ENCODE assay signal across 1 cellular context in the genomic region with DNA sequence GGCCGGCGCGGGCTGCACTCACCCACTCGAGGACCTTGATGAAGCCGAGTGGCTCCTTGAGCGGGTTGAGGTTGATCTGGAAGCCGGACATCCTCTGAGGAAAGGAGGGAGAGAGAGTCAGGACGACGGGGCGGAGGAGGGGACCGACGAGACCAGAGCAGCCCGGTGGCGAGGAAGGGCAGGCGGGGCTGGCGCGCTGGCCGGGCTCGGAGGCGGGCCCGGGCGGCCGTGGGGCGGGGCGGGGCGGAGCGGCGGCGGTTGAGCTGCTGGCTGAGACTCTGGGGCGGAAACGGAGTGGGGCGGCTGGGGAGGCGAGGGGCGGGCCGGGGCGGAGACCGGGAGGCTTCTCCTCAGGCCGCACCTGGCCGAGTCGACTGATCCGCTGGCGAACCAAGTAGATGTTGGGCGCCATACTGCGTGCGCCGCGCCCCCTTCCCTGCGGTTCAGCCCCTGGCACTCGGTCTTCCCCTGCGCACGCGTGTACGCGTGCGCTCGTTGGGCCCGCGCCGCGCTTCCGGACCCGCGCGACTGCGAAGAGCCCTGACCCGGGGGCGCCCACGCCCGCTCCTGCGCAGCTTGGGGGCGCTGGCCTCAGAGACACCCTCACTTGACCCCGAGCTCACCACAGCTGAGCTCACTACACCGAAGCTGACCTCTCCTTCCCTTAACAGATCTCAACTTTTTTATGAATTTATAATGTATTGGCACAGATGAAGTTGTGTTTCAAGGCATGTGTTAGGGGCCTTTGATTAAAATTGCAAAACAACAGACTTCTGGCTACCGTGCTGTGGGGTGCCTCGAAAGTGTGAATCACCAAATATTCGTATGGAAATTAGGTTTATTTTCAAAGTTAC.
A peak's percentile ranks its signal among the peaks of the same experiment; 100 is the strongest.
TF ChIP-seq lines count a peak whose summit lies in the region.

Gene SYPL1, minus strand, starts transcription at position 195 of the 854 bp plus-strand sequence. Its CDS starts 104 bp downstream, at position 91.

TF ChIP-seq in HEK293, 187 proteins besides CTCF, POLR2A, EP300 and RAD21 (continued from another document and continues in another):
- TF ChIP-seq ZNF280C (tag by site-specific recombination; IDR thresholded peaks at IDR 0.05) (no peak), MEIS1 (CRISPR knock-in tag; IDR thresholded peaks at IDR 0.05; ENCODE audit: borderline replicate concordance) (no peak), ZNF645 (tag by site-specific recombination; IDR thresholded peaks at IDR 0.05) (no peak), ZBTB21 (tag by site-specific recombination; IDR thresholded peaks at IDR 0.05) (no peak), ZNF48 (tag by site-specific recombination; IDR thresholded peaks at IDR 0.05) (no peak), BCL11B (tag by site-specific recombination; IDR thresholded peaks at IDR 0.05; ENCODE audit: low read depth) (no peak), GLIS2 (tag by site-specific recombination; IDR thresholded peaks at IDR 0.05) (peak; percentile 65), WT1 (tag by site-specific recombination; IDR thresholded peaks at IDR 0.05) (peak; percentile 67), SCRT1 (tag by site-specific recombination; IDR thresholded peaks at IDR 0.05; ENCODE audit: borderline replicate concordance) (no peak), ZSCAN18 (tag by site-specific recombination; IDR thresholded peaks at IDR 0.05) (no peak), ZNF366 (tag by site-specific recombination; conservative IDR thresholded peaks at IDR 0.05) (peak; percentile 29; the same call in 1 of the 2 replicates), ZNF404 (tag by site-specific recombination; IDR thresholded peaks at IDR 0.05) (no peak), ZNF169 (tag by site-specific recombination; IDR thresholded peaks at IDR 0.05) (no peak), ZNF580 (tag by site-specific recombination; IDR thresholded peaks at IDR 0.05) (no peak), ZNF549 (tag by site-specific recombination; IDR thresholded peaks at IDR 0.05) (no peak), TCF7L2 (IDR thresholded peaks at IDR 0.05; ENCODE audit: borderline replicate concordance, low read depth, low read length) (no peak), SP7 (tag by site-specific recombination; IDR thresholded peaks at IDR 0.05) (peak; percentile 79), ZNF654 (tag by site-specific recombination; IDR thresholded peaks at IDR 0.05; ENCODE audit: low read depth) (no peak), ZNF24 (tag by site-specific recombination; IDR thresholded peaks at IDR 0.05) (no peak), ZNF202 (tag by site-specific recombination; IDR thresholded peaks at IDR 0.05; ENCODE audit: borderline replicate concordance) (no peak), REPIN1 (tag by site-specific recombination; IDR thresholded peaks at IDR 0.05; ENCODE audit: low read depth) (no peak), ATF2 (tag by site-specific recombination; IDR thresholded peaks at IDR 0.05; ENCODE audit: low read depth) (no peak), ZNF510 (tag by site-specific recombination; IDR thresholded peaks at IDR 0.05; ENCODE audit: insufficient replicate concordance) (no peak), ZFP69B (tag by site-specific recombination; IDR thresholded peaks at IDR 0.05) (0 out of 2 replicates have a peak, but pooled peaks have one; percentile 44), YY1 (tag by site-specific recombination; IDR thresholded peaks at IDR 0.05) (0 out of 2 replicates have a peak, but pooled peaks have one; percentile 30), ZNF560 (tag by site-specific recombination; IDR thresholded peaks at IDR 0.05; ENCODE audit: borderline replicate concordance) (no peak), TSHZ1 (tag by site-specific recombination; IDR thresholded peaks at IDR 0.05; ENCODE audit: borderline replicate concordance) (no peak), ZNF239 (tag by site-specific recombination; IDR thresholded peaks at IDR 0.05) (no peak), ZNF670 (tag by site-specific recombination; IDR thresholded peaks at IDR 0.05; ENCODE audit: low read depth) (no peak), ZNF658 (tag by site-specific recombination; IDR thresholded peaks at IDR 0.05) (no peak), BCL11A (tag by site-specific recombination; IDR thresholded peaks at IDR 0.05; ENCODE audit: low read depth) (no peak), ZSCAN5A (tag by site-specific recombination; IDR thresholded peaks at IDR 0.05) (no peak), YY2 (tag by site-specific recombination; IDR thresholded peaks at IDR 0.05) (no peak), ZNF626 (tag by site-specific recombination; IDR thresholded peaks at IDR 0.05) (no peak), ZNF157 (tag by site-specific recombination; IDR thresholded peaks at IDR 0.05) (no peak), ZNF660 (tag by site-specific recombination; IDR thresholded peaks at IDR 0.05) (peak; percentile 22; the same call in 1 of the 2 replicates), ZNF423 (tag by site-specific recombination; IDR thresholded peaks at IDR 0.05) (no peak), ZNF16 (tag by site-specific recombination; IDR thresholded peaks at IDR 0.05; ENCODE audit: low read depth) (no peak), ZNF571 (tag by site-specific recombination; IDR thresholded peaks at IDR 0.05) (no peak), ZNF830 (tag by site-specific recombination; IDR thresholded peaks at IDR 0.05; ENCODE audit: low read depth) (no peak)
- TF ChIP-seq, protein P1, sequence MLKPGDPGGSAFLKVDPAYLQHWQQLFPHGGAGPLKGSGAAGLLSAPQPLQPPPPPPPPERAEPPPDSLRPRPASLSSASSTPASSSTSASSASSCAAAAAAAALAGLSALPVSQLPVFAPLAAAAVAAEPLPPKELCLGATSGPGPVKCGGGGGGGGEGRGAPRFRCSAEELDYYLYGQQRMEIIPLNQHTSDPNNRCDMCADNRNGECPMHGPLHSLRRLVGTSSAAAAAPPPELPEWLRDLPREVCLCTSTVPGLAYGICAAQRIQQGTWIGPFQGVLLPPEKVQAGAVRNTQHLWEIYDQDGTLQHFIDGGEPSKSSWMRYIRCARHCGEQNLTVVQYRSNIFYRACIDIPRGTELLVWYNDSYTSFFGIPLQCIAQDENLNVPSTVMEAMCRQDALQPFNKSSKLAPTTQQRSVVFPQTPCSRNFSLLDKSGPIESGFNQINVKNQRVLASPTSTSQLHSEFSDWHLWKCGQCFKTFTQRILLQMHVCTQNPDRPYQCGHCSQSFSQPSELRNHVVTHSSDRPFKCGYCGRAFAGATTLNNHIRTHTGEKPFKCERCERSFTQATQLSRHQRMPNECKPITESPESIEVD (tag by site-specific recombination; IDR thresholded peaks at IDR 0.05): no peak
- TF ChIP-seq, protein P2, sequence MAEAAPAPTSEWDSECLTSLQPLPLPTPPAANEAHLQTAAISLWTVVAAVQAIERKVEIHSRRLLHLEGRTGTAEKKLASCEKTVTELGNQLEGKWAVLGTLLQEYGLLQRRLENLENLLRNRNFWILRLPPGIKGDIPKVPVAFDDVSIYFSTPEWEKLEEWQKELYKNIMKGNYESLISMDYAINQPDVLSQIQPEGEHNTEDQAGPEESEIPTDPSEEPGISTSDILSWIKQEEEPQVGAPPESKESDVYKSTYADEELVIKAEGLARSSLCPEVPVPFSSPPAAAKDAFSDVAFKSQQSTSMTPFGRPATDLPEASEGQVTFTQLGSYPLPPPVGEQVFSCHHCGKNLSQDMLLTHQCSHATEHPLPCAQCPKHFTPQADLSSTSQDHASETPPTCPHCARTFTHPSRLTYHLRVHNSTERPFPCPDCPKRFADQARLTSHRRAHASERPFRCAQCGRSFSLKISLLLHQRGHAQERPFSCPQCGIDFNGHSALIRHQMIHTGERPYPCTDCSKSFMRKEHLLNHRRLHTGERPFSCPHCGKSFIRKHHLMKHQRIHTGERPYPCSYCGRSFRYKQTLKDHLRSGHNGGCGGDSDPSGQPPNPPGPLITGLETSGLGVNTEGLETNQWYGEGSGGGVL (tag by site-specific recombination; IDR thresholded peaks at IDR 0.05): no peak
- TF ChIP-seq, protein P3, sequence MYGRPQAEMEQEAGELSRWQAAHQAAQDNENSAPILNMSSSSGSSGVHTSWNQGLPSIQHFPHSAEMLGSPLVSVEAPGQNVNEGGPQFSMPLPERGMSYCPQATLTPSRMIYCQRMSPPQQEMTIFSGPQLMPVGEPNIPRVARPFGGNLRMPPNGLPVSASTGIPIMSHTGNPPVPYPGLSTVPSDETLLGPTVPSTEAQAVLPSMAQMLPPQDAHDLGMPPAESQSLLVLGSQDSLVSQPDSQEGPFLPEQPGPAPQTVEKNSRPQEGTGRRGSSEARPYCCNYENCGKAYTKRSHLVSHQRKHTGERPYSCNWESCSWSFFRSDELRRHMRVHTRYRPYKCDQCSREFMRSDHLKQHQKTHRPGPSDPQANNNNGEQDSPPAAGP (tag by site-specific recombination; IDR thresholded peaks at IDR 0.05): peak; percentile 25; the same call in 1 of the 2 replicates
